Comparison of ENCODE assay signal across 14 cellular contexts in the genomic region with DNA sequence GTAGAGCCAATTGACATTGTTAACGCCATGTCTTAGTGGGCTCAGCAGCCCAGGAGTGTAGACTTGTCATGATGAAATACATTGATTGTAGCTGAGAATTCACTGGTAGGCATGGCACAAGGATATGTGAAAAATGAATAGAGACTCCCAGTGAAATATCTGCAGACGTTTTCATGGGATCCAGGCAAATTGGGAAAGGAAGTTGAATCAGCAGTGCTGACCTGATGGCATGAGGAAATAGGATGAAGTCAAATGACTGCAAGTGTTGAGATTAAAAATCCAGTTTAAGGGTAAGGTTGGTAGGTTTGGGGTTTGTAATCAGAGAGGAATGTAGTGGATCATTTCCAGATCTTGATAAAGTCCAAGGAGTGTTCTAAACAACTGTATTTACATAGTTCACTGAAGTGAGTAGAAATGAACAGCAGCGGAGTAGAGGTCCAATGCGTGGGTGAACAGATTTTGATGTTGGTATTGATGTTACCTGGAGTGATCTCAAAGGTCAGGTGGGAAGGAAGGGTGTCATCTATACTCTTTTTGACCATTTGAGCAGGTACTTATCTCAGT. TPM values are rescaled to one million over a fixed set of nuclear protein-coding genes. Genes with fewer than 3 reads are reported as not detected.
DNase-seq lines count a peak whose midpoint lies in the region; ATAC-seq and TF ChIP-seq lines count a peak whose summit lies in the region.
"Had no signal": no experiment of that assay in that cellular context is flagged by ENCODE, and none has a peak within 500 bp of the region (broad histone marks: within the 10 kb centered on the region; RNA-seq: fewer than 3 reads in every experiment).

No MANE protein-coding gene starts in this region.

- H3K27ac Mint-ChIP-seq in activated CD4-positive, alpha-beta T cell treated with anti-CD3 and anti-CD28 coated beads for 36 hours: peak overlapping the region; percentile 27
- no peak overlapping the region for H3K27ac Mint-ChIP-seq in activated CD4-positive, alpha-beta T cell treated with anti-CD3 and anti-CD28 coated beads, Interleukin-2, amount 10 ng/mL, durations not matched to agents 24 days and 14 days
- H3K27ac Mint-ChIP-seq: activated naive CD8-positive, alpha-beta T cell treated with anti-CD3 and anti-CD28 coated beads, Interleukin-2, amount 50 U/mL, for 24 hours; memory B cell had no signal

- H3K9me3 Mint-ChIP-seq in activated CD4-positive, alpha-beta T cell treated with anti-CD3 and anti-CD28 coated beads for 36 hours (ENCODE audit: low read depth): no peaks in the 10 kb centered on the region
- H3K9me3 Mint-ChIP-seq in activated CD4-positive, alpha-beta T cell treated with anti-CD3 and anti-CD28 coated beads, Interleukin-2, amount 10 ng/mL, durations not matched to agents 24 days and 14 days: no peaks in the 10 kb centered on the region
- H3K9me3 Mint-ChIP-seq: activated naive CD8-positive, alpha-beta T cell treated with anti-CD3 and anti-CD28 coated beads, Interleukin-2, amount 50 U/mL, for 24 hours had no signal

- peaks cover 31% of the 10 kb centered on the region for H3K36me3 Mint-ChIP-seq in activated CD4-positive, alpha-beta T cell treated with anti-CD3 and anti-CD28 coated beads for 36 hours (ENCODE audit: low read depth)
- H3K36me3 Mint-ChIP-seq in activated CD4-positive, alpha-beta T cell treated with anti-CD3 and anti-CD28 coated beads, Interleukin-2, amount 10 ng/mL, durations not matched to agents 24 days and 14 days (ENCODE audit: low read depth): peaks cover 34% of the 10 kb centered on the region

- TF ChIP-seq CTCF in foreskin fibroblast (IDR thresholded peaks at IDR 0.05; ENCODE audit: low read depth, low read length) (no peak), thoracic aorta (IDR thresholded peaks at IDR 0.05) (no peak)

- no peaks in the 10 kb centered on the region for H3K27me3 Mint-ChIP-seq in activated CD4-positive, alpha-beta T cell treated with anti-CD3 and anti-CD28 coated beads for 36 hours
- H3K27me3 Mint-ChIP-seq in activated CD4-positive, alpha-beta T cell treated with anti-CD3 and anti-CD28 coated beads, Interleukin-2, amount 10 ng/mL, durations not matched to agents 24 days and 14 days: no peaks in the 10 kb centered on the region
- H3K27me3 Mint-ChIP-seq: activated naive CD8-positive, alpha-beta T cell treated with anti-CD3 and anti-CD28 coated beads, Interleukin-2, amount 50 U/mL, for 24 hours; memory B cell had no signal

- no peak overlapping the region for H3K4me3 ChIP-seq in foreskin fibroblast (ENCODE audit: low read depth in 1 of 2, low read length in 2 of 2)
- no peak overlapping the region for H3K4me3 ChIP-seq in thoracic aorta
- H3K4me3 ChIP-seq: SJCRH30, skin epidermis had no signal

- no peaks in the 10 kb centered on the region for H3K4me1 ChIP-seq in thoracic aorta (ENCODE audit: control insufficient read depth in 1 of 2, low read depth in 2 of 2)

- no peak for DNase-seq in activated CD4-positive, alpha-beta T cell treated with anti-CD3 and anti-CD28 coated beads for 36 hours
- no peak for DNase-seq in activated CD4-positive, alpha-beta T cell treated with anti-CD3 and anti-CD28 coated beads, Interleukin-2, amount 10 ng/mL, durations not matched to agents 24 days and 14 days
- DNase-seq in SW 1271 (lab: John Stamatoyannopoulos, UW): peak; percentile 30 to 77
- DNase-seq in foreskin fibroblast: peak; percentile 65 to 71
- DNase-seq in thoracic aorta (ENCODE audit: low spot score): no peak
- DNase-seq in NCI-H2107 treated with DMSO at 0.1 percent for 48 hours (lab: John Stamatoyannopoulos, UW; ENCODE audit: unreplicated experiment): no peak
- DNase-seq in NCI-H187 (lab: John Stamatoyannopoulos, UW): no peak
- DNase-seq in activated naive CD4-positive, alpha-beta T cell (lab: John Stamatoyannopoulos, UW): no peak
- DNase-seq: 8988T; activated naive CD8-positive, alpha-beta T cell treated with anti-CD3 and anti-CD28 coated beads, Interleukin-2, amount 50 U/mL, for 24 hours; NCI-H2029 treated with DMSO at 0.1 percent for 48 hours had no signal

- intact Hi-C loops in activated CD4-positive, alpha-beta T cell treated with anti-CD3 and anti-CD28 coated beads for 36 hours (cut with DNase I, micrococcal nuclease): no loop called here
- intact Hi-C loops in activated CD4-positive, alpha-beta T cell treated with anti-CD3 and anti-CD28 coated beads, Interleukin-2, amount 10 ng/mL, durations not matched to agents 24 days and 14 days (cut with micrococcal nuclease): no loop called here

- CTCF ChIA-PET in activated CD4-positive, alpha-beta T cell treated with anti-CD3 and anti-CD28 coated beads for 36 hours (lab: Charles Lee): no interaction called here

- ATAC-seq in activated CD4-positive, alpha-beta T cell treated with anti-CD3 and anti-CD28 coated beads for 36 hours: no peak
- ATAC-seq in thoracic aorta (ENCODE audit: insufficient number of reproducible peaks, low FRiP score, low read depth): peak; percentile 60
- ATAC-seq: activated naive CD8-positive, alpha-beta T cell treated with anti-CD3 and anti-CD28 coated beads, Interleukin-2, amount 50 U/mL, for 24 hours had no signal

- no peak overlapping the region for H3K27ac ChIP-seq in thoracic aorta
- H3K27ac ChIP-seq: SJCRH30 had no signal

- H3K9me3 ChIP-seq in thoracic aorta: no peaks in the 10 kb centered on the region
- H3K9me3 ChIP-seq: SJCRH30 had no signal

- H3K27me3 ChIP-seq in thoracic aorta (replicated peaks; ENCODE audit: insufficient read depth): no peaks in the 10 kb centered on the region
- H3K27me3 ChIP-seq: SJCRH30 had no signal

- H3K4me3 Mint-ChIP-seq in activated CD4-positive, alpha-beta T cell treated with anti-CD3 and anti-CD28 coated beads for 36 hours: no peak overlapping the region
- no peak overlapping the region for H3K4me3 Mint-ChIP-seq in activated CD4-positive, alpha-beta T cell treated with anti-CD3 and anti-CD28 coated beads, Interleukin-2, amount 10 ng/mL, durations not matched to agents 24 days and 14 days
- H3K4me3 Mint-ChIP-seq: activated naive CD8-positive, alpha-beta T cell treated with anti-CD3 and anti-CD28 coated beads, Interleukin-2, amount 50 U/mL, for 24 hours; memory B cell had no signal

- no peaks in the 10 kb centered on the region for H3K36me3 ChIP-seq in thoracic aorta
- H3K36me3 ChIP-seq: SJCRH30 had no signal

- H3K4me1 Mint-ChIP-seq in activated CD4-positive, alpha-beta T cell treated with anti-CD3 and anti-CD28 coated beads for 36 hours: peaks cover 10% of the 10 kb centered on the region
- peaks cover 21% of the 10 kb centered on the region for H3K4me1 Mint-ChIP-seq in activated CD4-positive, alpha-beta T cell treated with anti-CD3 and anti-CD28 coated beads, Interleukin-2, amount 10 ng/mL, durations not matched to agents 24 days and 14 days

- POLR2A ChIA-PET in activated CD4-positive, alpha-beta T cell treated with anti-CD3 and anti-CD28 coated beads for 36 hours (lab: Charles Lee): no interaction called here

RNA-seq across cellular contexts. Expression of a gene that starts 24.6 kb away (rescaled TPM):
- total RNA-seq in activated CD4-positive, alpha-beta T cell treated with anti-CD3 and anti-CD28 coated beads for 36 hours: 10 to 100 TPM; 23.5 to 56.4 TPM
- total RNA-seq in activated CD4-positive, alpha-beta T cell treated with anti-CD3 and anti-CD28 coated beads, Interleukin-2, amount 10 ng/mL, durations not matched to agents 24 days and 14 days: 35.2 and 35.6 TPM in 2 replicates
- 10 to 100 TPM; 25.0 to 25.3 TPM for total RNA-seq in thoracic aorta

Comparison
In these comparisons a context has a peak if more than half of its experiments do, and no peak if none do; other contexts are left out.
1. DNase-seq: peak in SW 1271 (2 of 2) and foreskin fibroblast (2 of 2); none in activated CD4-positive, alpha-beta T cell treated with anti-CD3 and anti-CD28 coated beads for 36 hours (single experiment), activated CD4-positive, alpha-beta T cell treated with anti-CD3 and anti-CD28 coated beads, Interleukin-2, amount 10 ng/mL, durations not matched to agents 24 days and 14 days (single experiment), thoracic aorta (single experiment), NCI-H2107 treated with DMSO at 0.1 percent for 48 hours (single experiment), NCI-H187 (0 of 2) and activated naive CD4-positive, alpha-beta T cell (0 of 4).